ENCODE assay signal across 22 cellular contexts in the genomic region with DNA sequence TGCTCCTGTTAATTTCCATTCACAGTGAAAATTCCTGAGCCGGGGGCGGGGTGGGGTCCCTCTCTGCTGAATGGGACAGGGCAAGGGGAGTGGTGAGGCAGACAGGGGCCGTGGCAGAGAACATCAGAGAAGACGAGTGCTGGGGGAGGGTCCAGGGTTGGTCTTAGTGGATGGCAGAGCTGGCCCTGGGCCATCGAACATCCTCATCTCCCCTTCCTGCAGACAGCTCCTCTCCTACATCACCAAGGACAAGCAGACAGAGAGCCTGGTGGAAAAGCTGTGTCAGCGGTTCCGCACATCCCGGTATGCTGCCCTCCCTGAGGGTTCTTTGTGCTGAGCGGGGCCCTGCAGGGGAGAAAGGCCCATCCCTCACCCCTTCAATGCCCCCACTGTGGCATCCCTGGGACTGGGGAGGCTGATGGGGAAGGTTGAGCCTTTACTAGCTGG. TPM values are rescaled to one million over a fixed set of nuclear protein-coding genes. Genes with fewer than 3 reads are reported as not detected.
A peak's percentile ranks its signal among the peaks of the same experiment; 100 is the strongest.
DNase-seq lines count a peak whose midpoint lies in the region; ATAC-seq and TF ChIP-seq lines count a peak whose summit lies in the region.
"Had no signal": no experiment of that assay in that cellular context is flagged by ENCODE, and none has a peak within 500 bp of the region (broad histone marks: within the 10 kb centered on the region; RNA-seq: fewer than 3 reads in every experiment).

No MANE protein-coding gene starts in this region.

- CTCF ChIA-PET in CD8-positive, alpha-beta T cell (lab: Charles Lee) = interaction anchor here (0.8 to 2.4 kb wide), 6 partner anchors 8 to 193 kb away, joined by 3 to 11 read pairs (median 6); no protein-coding TSS in a partner anchor

- H3K4me1 ChIP-seq in CD8-positive, alpha-beta T cell (ENCODE audit: insufficient read depth, low read length) = peaks cover 24% of the 10 kb centered on the region
- H3K4me1 ChIP-seq in sigmoid colon = peaks cover 0 to 24% (median 21%) of the 10 kb centered on the region in 4 donors

- H3K4me3 Mint-ChIP-seq in CD8-positive, alpha-beta T cell = no peak overlapping the region
- peak overlapping the region; percentile 11 for H3K4me3 Mint-ChIP-seq in mesothelial cell of epicardium

- H3K27ac Mint-ChIP-seq in CD8-positive, alpha-beta T cell = peak overlapping the region; percentile 27
- peak overlapping the region; percentile 98 for H3K27ac Mint-ChIP-seq in mesothelial cell of epicardium

- H3K27ac ChIP-seq in 22Rv1 (0 out of 2 replicates have a peak overlapping the region, but pooled peaks have one; percentile 99), SK-N-MC (peak overlapping the region; percentile 27; the same call in 1 of the 2 replicates), sigmoid colon (no peak overlapping the region)
- no peak overlapping the region for H3K27ac ChIP-seq in CD8-positive, alpha-beta T cell (ENCODE audit: low read depth, low read length)
- H3K27ac ChIP-seq: HL-60, ovary had no signal

- H3K27me3 ChIP-seq in CD8-positive, alpha-beta T cell (ENCODE audit: insufficient read depth, low read length) = no peaks in the 10 kb centered on the region
- no peaks in the 10 kb centered on the region for H3K27me3 ChIP-seq in sigmoid colon
- H3K27me3 ChIP-seq: gastrocnemius medialis, ovary had no signal

- POLR2A ChIA-PET in CD8-positive, alpha-beta T cell (lab: Charles Lee) = no interaction called here

- DNase-seq in CD8-positive, alpha-beta T cell = no peak
- DNase-seq in SK-N-MC (ENCODE audit: low read depth, low spot score) = no peak
- peak in 1 of 2 experiments; percentile 59 for DNase-seq in mesothelial cell of epicardium (ENCODE audit: low spot score in 2 of 2, unreplicated experiment in 2 of 2)
- no peak for DNase-seq in mucosa of gallbladder (ENCODE audit: low spot score)
- DNase-seq in sigmoid colon = no peak
- DNase-seq: AML-193, caudate nucleus, COR-L47, DND-41, erythroblast, gastrocnemius medialis, KG1, kidney, MV-4-11, NCI-H1694 treated with DMSO at 0.1 percent for 48 hours, NCI-H748 treated with DMSO at 0.1 percent for 48 hours, Right ventricle myocardium superior had no signal

- no peak overlapping the region for H3K9ac ChIP-seq in SK-N-MC (ENCODE audit: insufficient read length)

- TF ChIP-seq CTCF in 22Rv1 (IDR thresholded peaks at IDR 0.05) (no peak), mesothelial cell of epicardium (IDR thresholded peaks at IDR 0.05; ENCODE audit: unreplicated experiment) (no peak), sigmoid colon (IDR thresholded peaks at IDR 0.05) (no peak)
- TF ChIP-seq CTCF in CD8-positive, alpha-beta T cell (IDR thresholded peaks at IDR 0.05) = no peak

- ATAC-seq in CD8-positive, alpha-beta T cell = no peak
- no peak for ATAC-seq in HG02759 (IDR thresholded peaks at IDR 0.05; ENCODE audit: unreplicated experiment)
- ATAC-seq: gastrocnemius medialis, sciatic nerve had no signal

- no peaks in the 10 kb centered on the region for H3K9me3 Mint-ChIP-seq in CD8-positive, alpha-beta T cell
- H3K9me3 Mint-ChIP-seq in mesothelial cell of epicardium = no peaks in the 10 kb centered on the region

- intact Hi-C loops in CD8-positive, alpha-beta T cell (cut with DNase I, micrococcal nuclease) = no loop called here
- intact Hi-C loops in sigmoid colon (cut with DNase I) = no loop called here

- no peak for TF ChIP-seq EP300 in sigmoid colon (IDR thresholded peaks at IDR 0.05)

- whole genome bisulfite sequencing in sigmoid colon, 2 donors = 93 to 95% methylated on average over 9 of the region's 9 CpGs

- H3K4me3 ChIP-seq in CD8-positive, alpha-beta T cell (ENCODE audit: low read depth, low read length) = no peak overlapping the region
- H3K4me3 ChIP-seq in SK-N-MC = no peak overlapping the region
- H3K4me3 ChIP-seq in sigmoid colon = no peak overlapping the region
- H3K4me3 ChIP-seq: gastrocnemius medialis, ovary had no signal

- peaks cover 59% of the 10 kb centered on the region for H3K36me3 ChIP-seq in CD8-positive, alpha-beta T cell (ENCODE audit: insufficient read depth, low read length)
- H3K36me3 ChIP-seq in SK-N-MC (ENCODE audit: insufficient read depth, low read length) (peaks cover 81% of the 10 kb centered on the region), sigmoid colon (peaks cover 18 to 68% (median 53%) of the 10 kb centered on the region in 4 donors)
- H3K36me3 ChIP-seq: ovary had no signal

- no peaks in the 10 kb centered on the region for H3K27me3 Mint-ChIP-seq in CD8-positive, alpha-beta T cell (ENCODE audit: low read depth)
- no peaks in the 10 kb centered on the region for H3K27me3 Mint-ChIP-seq in mesothelial cell of epicardium (ENCODE audit: low read depth)

- H3K36me3 Mint-ChIP-seq in CD8-positive, alpha-beta T cell = peaks cover 70% of the 10 kb centered on the region
- peaks cover 39% of the 10 kb centered on the region for H3K36me3 Mint-ChIP-seq in mesothelial cell of epicardium

- H3K9me3 ChIP-seq in CD8-positive, alpha-beta T cell (ENCODE audit: low read length) = no peaks in the 10 kb centered on the region
- no peaks in the 10 kb centered on the region for H3K9me3 ChIP-seq in SK-N-MC (ENCODE audit: low read depth, low read length)
- H3K9me3 ChIP-seq in sigmoid colon = no peaks in the 10 kb centered on the region
- H3K9me3 ChIP-seq: gastrocnemius medialis, ovary had no signal

- TF ChIP-seq POLR2A in sigmoid colon (IDR thresholded peaks at IDR 0.05) = no peak

- peaks cover 23% of the 10 kb centered on the region for H3K4me1 Mint-ChIP-seq in CD8-positive, alpha-beta T cell (ENCODE audit: low read depth)
- H3K4me1 Mint-ChIP-seq in mesothelial cell of epicardium = peaks cover 68% of the 10 kb centered on the region

RNA-seq across cellular contexts. Expression of a gene that starts 5.0 kb away (rescaled TPM):
- 100 to 1,000 TPM; 503 to 513 TPM for total RNA-seq in CD8-positive, alpha-beta T cell
- total RNA-seq in mesothelial cell of epicardium (2,078 to 2,104 TPM (median 2,089 TPM) in 3 replicates), mucosa of gallbladder (2,392 TPM), sigmoid colon (1,000 to 10,000 TPM; 1,653 to 2,501 (median 2,098) TPM)
- polyA plus RNA-seq in sigmoid colon = 1,000 to 10,000 TPM; 2,564 to 3,219 (median 3,101) TPM

RNA-seq across cellular contexts. Expression of a gene that starts 26.5 kb away (rescaled TPM):
- 10 to 100 TPM; 16.7 to 18.4 TPM for total RNA-seq in CD8-positive, alpha-beta T cell
- total RNA-seq in mesothelial cell of epicardium (14.8 to 16.1 TPM (median 14.8 TPM) in 3 replicates), mucosa of gallbladder (14.2 TPM), sigmoid colon (10 to 100 TPM; 15.3 to 34.3 (median 22.7) TPM)
- 10 to 100 TPM in 1 of 3 donors, 1 to 10 TPM in 2; 1.8 to 14.0 (median 4.2) TPM for polyA plus RNA-seq in sigmoid colon

RNA-seq across cellular contexts. Expression of a gene that starts 35.4 kb away (rescaled TPM):
- 10 to 100 TPM; 11.7 to 13.4 TPM for total RNA-seq in CD8-positive, alpha-beta T cell
- total RNA-seq in mesothelial cell of epicardium = 56.3 to 62.6 TPM (median 57.1 TPM) in 3 replicates
- total RNA-seq in mucosa of gallbladder = 36.6 TPM
- 10 to 100 TPM; 11.8 to 89.5 (median 12.6) TPM for total RNA-seq in sigmoid colon
- polyA plus RNA-seq in sigmoid colon = 10 to 100 TPM in 2 of 3 donors, 1 to 10 TPM in 1; 9.0 to 35.8 (median 13.6) TPM

RNA-seq across cellular contexts. Expression of a gene that starts 36.3 kb away (rescaled TPM):
- 10 to 100 TPM; 17.4 to 18.4 TPM for total RNA-seq in CD8-positive, alpha-beta T cell
- total RNA-seq in mesothelial cell of epicardium (137 to 148 TPM (median 145 TPM) in 3 replicates), mucosa of gallbladder (134 TPM), sigmoid colon (100 to 1,000 TPM in 2 of 4 donors, 10 to 100 TPM in 2; 52.9 to 113 (median 92.1) TPM)
- 100 to 1,000 TPM; 119 to 142 (median 135) TPM for polyA plus RNA-seq in sigmoid colon

RNA-seq across cellular contexts. Expression of a gene that starts 38.8 kb away (rescaled TPM):
- 10 to 100 TPM; 74.4 to 83.6 TPM for total RNA-seq in CD8-positive, alpha-beta T cell
- total RNA-seq in mesothelial cell of epicardium (51.8 to 58.6 TPM (median 56.6 TPM) in 3 replicates), mucosa of gallbladder (19.2 TPM), sigmoid colon (10 to 100 TPM in 3 of 4 donors, 1 to 10 TPM in 1; 6.1 to 30.1 (median 23.2) TPM)
- 10 to 100 TPM in 1 of 3 donors, 1 to 10 TPM in 2; 6.2 to 39.2 (median 7.8) TPM for polyA plus RNA-seq in sigmoid colon

Comparison
In these comparisons a context has a peak if more than half of its experiments do, and no peak if none do; other contexts are left out.
1. H3K27ac ChIP-seq: peak in 22Rv1 (single experiment) and SK-N-MC (single experiment); none in CD8-positive, alpha-beta T cell (single experiment) and sigmoid colon (0 of 4).